15 cellular contexts compared by ENCODE assay signal in the genomic region with DNA sequence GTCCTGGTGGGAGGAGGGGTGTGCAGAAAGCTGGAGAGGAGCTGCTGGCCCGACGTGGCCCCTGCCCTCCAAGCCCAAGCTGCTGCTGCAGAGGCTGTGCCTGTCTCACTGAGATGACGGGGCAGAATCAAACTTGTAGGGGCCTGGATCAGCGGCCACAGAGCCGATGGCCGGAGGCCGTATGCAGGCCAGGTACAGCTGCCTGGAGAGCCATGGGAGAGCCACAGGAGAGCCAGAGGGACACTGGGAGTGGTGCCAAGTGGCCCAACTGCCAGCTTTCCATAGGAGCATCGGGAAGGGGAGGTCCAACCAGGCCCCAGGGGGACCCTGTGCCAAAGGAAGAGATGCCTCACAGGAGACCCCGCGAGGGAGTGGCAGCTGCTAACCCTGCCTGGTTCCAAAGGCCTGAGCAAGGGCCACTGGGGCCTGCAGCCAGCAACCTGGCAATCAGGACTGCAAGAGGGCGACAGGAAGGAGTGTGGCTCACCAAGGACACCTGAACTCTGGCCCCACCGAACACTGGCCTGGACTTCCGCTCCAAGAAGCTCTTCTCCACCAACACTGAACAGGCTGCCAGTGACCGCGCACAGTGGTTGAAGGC.
DNase-seq lines count a peak whose midpoint lies in the region; ATAC-seq and TF ChIP-seq lines count a peak whose summit lies in the region.
"Had no signal": no experiment of that assay in that cellular context is flagged by ENCODE, and none has a peak within 500 bp of the region (broad histone marks: within the 10 kb centered on the region; RNA-seq: fewer than 3 reads in every experiment).

No MANE protein-coding gene starts in this region.

- POLR2A ChIA-PET in Panc1 (lab: Charles Lee), result no interaction called here

- H3K4me1 ChIP-seq in BLaER1 treated with 17β-estradiol and CSF1 and Interleukin-3, amounts not matched to agents 10 nM and 100 nM, result peaks cover 51 to 69% (median 59%) of the 10 kb centered on the region in 10 experiments
- H3K4me1 ChIP-seq in Panc1 (ENCODE audit: control insufficient read depth, insufficient read depth, low read length), result peaks cover 12% of the 10 kb centered on the region
- peaks cover 59% of the 10 kb centered on the region for H3K4me1 ChIP-seq in left ventricle myocardium inferior
- peaks cover 52% of the 10 kb centered on the region for H3K4me1 ChIP-seq in psoas muscle

- peaks cover 0 to 15% (median 6%) of the 10 kb centered on the region in 11 experiments; a peak in 6 of 22 replicates for H3K36me3 ChIP-seq in BLaER1 treated with 17β-estradiol and CSF1 and Interleukin-3, amounts not matched to agents 10 nM and 100 nM
- H3K36me3 ChIP-seq in Panc1 (ENCODE audit: control insufficient read depth, insufficient read depth, low read length) (no peaks in the 10 kb centered on the region), left ventricle myocardium inferior (no peaks in the 10 kb centered on the region), psoas muscle (ENCODE audit: insufficient read depth in 1 of 2, low read depth in 1 of 2) (no peaks in the 10 kb centered on the region)

- peaks cover 26 to 79% (median 47%) of the 10 kb centered on the region in 11 experiments; a peak in 21 of 22 replicates for H4K20me1 ChIP-seq in BLaER1 treated with 17β-estradiol and CSF1 and Interleukin-3, amounts not matched to agents 10 nM and 100 nM

- no peak overlapping the region for H3K4me3 ChIP-seq in BLaER1 treated with 17β-estradiol and CSF1 and Interleukin-3, amounts not matched to agents 10 nM and 100 nM
- H3K4me3 ChIP-seq in Panc1 (ENCODE audit: low read depth in 2 of 2, low read length in 2 of 2) (no peak overlapping the region), left ventricle myocardium inferior (peak overlapping the region; percentile 35), psoas muscle (no peak overlapping the region)
- H3K4me3 ChIP-seq: left lung had no signal

- DNase-seq in Panc1 (ENCODE audit: low read depth, low spot score) (no peak), left ventricle myocardium inferior (peak; percentile 55), psoas muscle (peak; percentile 58 to 75), OCI-M2 (lab: John Stamatoyannopoulos, UW; ENCODE audit: unreplicated experiment) (no peak), NCI-H187 (lab: John Stamatoyannopoulos, UW) (no peak), iPS-NIHi11 (ENCODE audit: low spot score) (no peak), NCI-H510A (lab: John Stamatoyannopoulos, UW) (no peak)
- DNase-seq: amniotic stem cell; effector memory CD8-positive, alpha-beta T cell; left lung; nucleus accumbens; RPMI8226; stimulated activated CD4-positive, alpha-beta T cell treated with anti-CD3 and anti-CD28 coated beads, Interleukin-1b, Interleukin-23, amount 100 ng/mL, for 48 hours had no signal

- ATAC-seq in Panc1, result 0 out of 2 replicates have a peak, but pooled peaks have one; percentile 16
- ATAC-seq in psoas muscle, result peak; percentile 15 to 34 (median 30)
- ATAC-seq: effector memory CD8-positive, alpha-beta T cell; left lung; stimulated activated effector memory CD8-positive, alpha-beta T cell treated with anti-CD3 and anti-CD28 coated beads, Interleukin-12 subunit alpha, Interleukin-12 subunit beta, amount 100 ng/mL, for 72 hours had no signal

- intact Hi-C loops in Panc1 (cut with micrococcal nuclease; ENCODE audit: unreplicated experiment), result no loop called here
- intact Hi-C loops in left ventricle myocardium inferior (cut with micrococcal nuclease), result loop anchor here (10.0 kb wide), 1 partner anchor 65 kb away; no protein-coding TSS in a partner anchor
- intact Hi-C loops in psoas muscle (cut with DNase I), result loop anchor here in 1 of 2 donors (2.0 to 5.0 kb wide), 2 partner anchors 19 to 362 kb away; no protein-coding TSS in a partner anchor

- H3K27ac ChIP-seq in BLaER1 treated with 17β-estradiol and CSF1 and Interleukin-3, amounts not matched to agents 10 nM and 100 nM, result peak overlapping the region in 6 of 11 experiments; percentile 11 to 72 (median 30); a peak in 6 of 22 replicates
- no peak overlapping the region for H3K27ac ChIP-seq in Panc1 (ENCODE audit: low read length)
- peak overlapping the region; percentile 95 for H3K27ac ChIP-seq in left ventricle myocardium inferior (replicated peaks)
- peak overlapping the region; percentile 96 for H3K27ac ChIP-seq in psoas muscle
- H3K27ac ChIP-seq: left lung had no signal

- peak overlapping the region in 3 of 11 experiments; percentile 50 to 63 (median 62); a peak in 3 of 22 replicates for H3K9ac ChIP-seq in BLaER1 treated with 17β-estradiol and CSF1 and Interleukin-3, amounts not matched to agents 10 nM and 100 nM

- H3K9me3 ChIP-seq in BLaER1 treated with 17β-estradiol and CSF1 and Interleukin-3, amounts not matched to agents 10 nM and 100 nM (replicated peaks in 1 of 11), result peaks cover 0 to 11% (median 0%) of the 10 kb centered on the region in 11 experiments; a peak in 8 of 22 replicates
- H3K9me3 ChIP-seq in Panc1 (ENCODE audit: control insufficient read depth, insufficient read depth, low read depth, low read length) (no peaks in the 10 kb centered on the region), left ventricle myocardium inferior (replicated peaks) (no peaks in the 10 kb centered on the region), psoas muscle (no peaks in the 10 kb centered on the region)
- H3K9me3 ChIP-seq: left lung had no signal

- peak overlapping the region; percentile 26 to 90 (median 82); a peak in 20 of 22 replicates for H3K4me2 ChIP-seq in BLaER1 treated with 17β-estradiol and CSF1 and Interleukin-3, amounts not matched to agents 10 nM and 100 nM

- 30 to 40% (median 34%) methylated on average over 12 to 15 of the region's 15 CpGs for WGBS in psoas muscle, 3 donors

- H3K27me3 ChIP-seq in BLaER1 treated with 17β-estradiol and CSF1 and Interleukin-3, amounts not matched to agents 10 nM and 100 nM, result no peaks in the 10 kb centered on the region
- H3K27me3 ChIP-seq in Panc1 (ENCODE audit: control insufficient read depth, insufficient read depth, low read length), result no peaks in the 10 kb centered on the region
- no peaks in the 10 kb centered on the region for H3K27me3 ChIP-seq in left ventricle myocardium inferior (ENCODE audit: low read depth)
- no peaks in the 10 kb centered on the region for H3K27me3 ChIP-seq in psoas muscle (ENCODE audit: insufficient read depth in 3 of 3, low read length in 2 of 3)
- H3K27me3 ChIP-seq: left lung had no signal

- CTCF ChIA-PET in Panc1 (lab: Charles Lee), result no interaction called here

- in situ Hi-C loops in Panc1 (cut with HindIII; ENCODE audit: low pct_unique_long_range_greater_than_20kb, low sequenced_read_pairs), result no loop called here

- BruUV-seq in Panc1 (replicated peaks; lab: Mats Ljungman, UMichigan), result no TSS peak

- TF ChIP-seq CTCF in Panc1 (IDR thresholded peaks at IDR 0.05) (no peak), left ventricle myocardium inferior (IDR thresholded peaks at IDR 0.05; ENCODE audit: borderline replicate concordance) (no peak), psoas muscle (IDR thresholded peaks at IDR 0.05) (no peak)

Comparison
In these comparisons a context has a peak if more than half of its experiments do, and no peak if none do; other contexts are left out.
1. DNase-seq: peak in left ventricle myocardium inferior (single experiment) and psoas muscle (2 of 2); none in Panc1 (single experiment), OCI-M2 (single experiment), NCI-H187 (0 of 2), iPS-NIHi11 (single experiment) and NCI-H510A (single experiment).